ENCODE assay signal across 9 cellular contexts in the genomic region with DNA sequence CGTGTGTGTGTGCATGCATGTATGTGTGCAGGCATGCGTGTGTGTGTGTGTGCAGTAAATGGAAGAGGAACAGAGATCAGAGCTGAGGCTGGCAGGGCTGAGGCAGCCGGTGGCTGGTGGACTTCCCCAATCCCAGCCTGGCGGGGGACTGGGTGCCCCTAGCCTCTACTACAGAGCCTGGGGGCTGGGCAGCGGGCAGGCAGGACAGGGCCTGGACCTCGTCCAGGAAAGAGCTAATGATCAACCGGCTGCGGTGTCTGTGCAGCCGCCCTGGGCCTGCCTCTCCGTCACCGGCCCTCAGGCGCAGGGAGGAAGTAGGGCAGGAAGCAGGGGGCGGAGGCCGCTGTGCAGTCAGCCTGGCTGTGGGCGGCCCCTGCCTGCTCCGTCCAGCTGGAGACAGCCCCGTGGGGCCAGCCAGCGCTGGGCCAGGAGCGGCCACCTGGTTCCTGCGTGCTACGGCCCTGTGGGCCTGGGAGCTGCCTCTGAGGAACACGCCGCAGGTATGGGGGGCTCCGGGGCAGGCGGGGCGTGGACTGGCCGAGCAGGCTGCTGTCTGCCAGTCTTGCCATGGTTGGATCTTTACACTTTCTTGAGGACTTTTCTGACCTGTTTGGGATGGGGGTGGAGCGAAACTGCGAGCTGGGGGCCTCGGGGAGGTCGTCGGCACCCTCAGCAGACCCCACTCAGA. TPM values are rescaled to one million over a fixed set of nuclear protein-coding genes. Genes with fewer than 3 reads are reported as not detected.
DNase-seq lines count a peak whose midpoint lies in the region; ATAC-seq and TF ChIP-seq lines count a peak whose summit lies in the region.
"Had no signal": no experiment of that assay in that cellular context is flagged by ENCODE, and none has a peak within 500 bp of the region (broad histone marks: within the 10 kb centered on the region; RNA-seq: fewer than 3 reads in every experiment).

A gene (plus strand): TSS at position 385 of the 688 bp plus-strand sequence. CDS start 5,905 bp downstream, outside the sequence.

- H2BK15ac ChIP-seq in neuronal stem cell (ENCODE audit: low read length) = peak within 1 kb of the TSS; percentile 93

- H3K4me2 ChIP-seq in neuronal stem cell (ENCODE audit: insufficient read depth, low read length, poor library complexity, severe bottlenecking) = no peak within 1 kb of the TSS

- TF ChIP-seq POLR2A in suprapubic skin (IDR thresholded peaks at IDR 0.05) = peak in 1 of 2 donors; percentile 60

- peak within 1 kb of the TSS; percentile 90 for H2AK5ac ChIP-seq in neuronal stem cell (ENCODE audit: low read depth, low read length)

- H3K4me3 ChIP-seq in Panc1 (ENCODE audit: low read depth in 2 of 2, low read length in 2 of 2) = peak within 1 kb of the TSS; percentile 22 to 41
- H3K4me3 ChIP-seq in neuronal stem cell (ENCODE audit: low read length in 2 of 2) = peak within 1 kb of the TSS in 1 of 2 donors; percentile 5
- H3K4me3 ChIP-seq in suprapubic skin = peak within 1 kb of the TSS; percentile 48
- H3K4me3 ChIP-seq: SK-N-MC had no signal

- no peaks in the 10 kb centered on the region for H3K27me3 ChIP-seq in Panc1 (ENCODE audit: control insufficient read depth, insufficient read depth, low read length)
- H3K27me3 ChIP-seq in neuronal stem cell (ENCODE audit: control insufficient read depth in 3 of 3, insufficient read depth in 3 of 3, low read depth in 1 of 3, low read length in 3 of 3) = peaks cover 0 to 6% (median 0%) of the 10 kb centered on the region in 3 experiments
- H3K27me3 ChIP-seq in suprapubic skin = no peaks in the 10 kb centered on the region

- BruUV-seq in Panc1 (replicated peaks; lab: Mats Ljungman, UMichigan) = no TSS peak

- peak within 1 kb of the TSS; percentile 97 for H4K8ac ChIP-seq in neuronal stem cell (ENCODE audit: low read depth, low read length)

- H3K4me1 ChIP-seq in Panc1 (ENCODE audit: control insufficient read depth, insufficient read depth, low read length) (peaks cover 12% of the 10 kb centered on the region), neuronal stem cell (ENCODE audit: control insufficient read depth in 2 of 2, insufficient read depth in 1 of 2, low read depth in 1 of 2, low read length in 2 of 2) (peaks cover 7 to 22% of the 10 kb centered on the region in 2 donors), suprapubic skin (peaks cover 60% of the 10 kb centered on the region)

- peak within 1 kb of the TSS; percentile 82 for H4K91ac ChIP-seq in neuronal stem cell (ENCODE audit: low read depth, low read length, poor library complexity)

- peak within 1 kb of the TSS; percentile 86 for H3K14ac ChIP-seq in neuronal stem cell (ENCODE audit: low read length)

- peak within 1 kb of the TSS; percentile 70 for H3K18ac ChIP-seq in neuronal stem cell (ENCODE audit: low read length)

- H3K36me3 ChIP-seq in Panc1 (ENCODE audit: control insufficient read depth, insufficient read depth, low read length) = no peaks in the 10 kb centered on the region
- H3K36me3 ChIP-seq in neuronal stem cell (replicated peaks in 1 of 2; ENCODE audit: control insufficient read depth in 2 of 2, insufficient read depth in 2 of 2, low read length in 2 of 2) = no peaks in the 10 kb centered on the region
- H3K36me3 ChIP-seq in suprapubic skin = no peaks in the 10 kb centered on the region

- in situ Hi-C loops in Panc1 (cut with HindIII; ENCODE audit: low pct_unique_long_range_greater_than_20kb, low sequenced_read_pairs) = no loop called here

- POLR2A ChIA-PET in Panc1 (lab: Charles Lee) = no interaction called here

- ATAC-seq in GM19023 (IDR thresholded peaks at IDR 0.05; ENCODE audit: unreplicated experiment) = peak; percentile 80
- peak; percentile 78 for ATAC-seq in HG03159 (IDR thresholded peaks at IDR 0.05; ENCODE audit: unreplicated experiment)
- peak; percentile 88 for ATAC-seq in Panc1

- peak within 1 kb of the TSS; percentile 94 for H2AFZ ChIP-seq in neuronal stem cell (ENCODE audit: low read length)

- TF ChIP-seq EP300 in suprapubic skin (IDR thresholded peaks at IDR 0.05) = no peak

- intact Hi-C loops in Panc1 (cut with micrococcal nuclease; ENCODE audit: unreplicated experiment) = no loop called here

- H3K79me1 ChIP-seq in neuronal stem cell (ENCODE audit: low read depth, low read length) = peaks cover 1% of the 10 kb centered on the region

- H3K9me3 ChIP-seq in Panc1 (ENCODE audit: control insufficient read depth, insufficient read depth, low read depth, low read length) = no peaks in the 10 kb centered on the region
- no peaks in the 10 kb centered on the region for H3K9me3 ChIP-seq in neuronal stem cell (replicated peaks in 1 of 2; ENCODE audit: control insufficient read depth in 2 of 2, insufficient read depth in 1 of 2, low read depth in 1 of 2, low read length in 2 of 2)
- H3K9me3 ChIP-seq in suprapubic skin = no peaks in the 10 kb centered on the region

- H3K4ac ChIP-seq in neuronal stem cell (ENCODE audit: low read length) = peak within 1 kb of the TSS; percentile 31

- H2BK120ac ChIP-seq in neuronal stem cell (ENCODE audit: low read depth, low read length) = no peak within 1 kb of the TSS

- H3K23ac ChIP-seq in neuronal stem cell (ENCODE audit: low read depth, low read length, poor library complexity) = peak within 1 kb of the TSS; percentile 32

- CTCF ChIA-PET in Panc1 (lab: Charles Lee) = no interaction called here

- H2BK5ac ChIP-seq in neuronal stem cell (ENCODE audit: low read length) = peak within 1 kb of the TSS; percentile 49

- TF ChIP-seq CTCF in Panc1 (IDR thresholded peaks at IDR 0.05) (no peak), suprapubic skin (IDR thresholded peaks at IDR 0.05) (no peak)

- peak within 1 kb of the TSS; percentile 86 for H2BK12ac ChIP-seq in neuronal stem cell (ENCODE audit: low read length)

- DNase-seq in AML-193 (lab: John Stamatoyannopoulos, UW) (peak; percentile 96 to 98), Panc1 (ENCODE audit: low read depth, low spot score) (no peak), fibroblast of the conjunctiva (ENCODE audit: low read depth) (peak; percentile 49), neuronal stem cell (ENCODE audit: low spot score) (no peak), suprapubic skin (ENCODE audit: low spot score in 2 of 2) (peak; percentile 89 to 90)
- DNase-seq in activated T-helper 9 cell treated with anti-CD3 and anti-CD28 coated beads, Interleukin-2, amount 50 U/mL, for 16 hours (ENCODE audit: low read depth) = peak; percentile 42

- H3K27ac ChIP-seq in Panc1 (ENCODE audit: low read length) (peak within 1 kb of the TSS; percentile 17; the same call in 1 of the 2 replicates), neuronal stem cell (replicated peaks; ENCODE audit: low read length) (no peak within 1 kb of the TSS), suprapubic skin (peak within 1 kb of the TSS; percentile 65)
- H3K27ac ChIP-seq: SK-N-MC had no signal

- peak within 1 kb of the TSS; percentile 86 for H3K9ac ChIP-seq in neuronal stem cell (ENCODE audit: low read depth, low read length, poor library complexity)

- WGBS in neuronal stem cell (ENCODE audit: extremely low coverage in 2 of 2, insufficient read length in 2 of 2, insufficient replicate concordance in 1 of 2), 2 donors = no CpG with 5 or more reads among the region's 32 CpGs
- 0% methylated on average over 4 of the region's 32 CpGs for WGBS in suprapubic skin

RNA-seq across cellular contexts. Expression of the gene that starts here (rescaled TPM):
- 4.5 TPM for total RNA-seq in Panc1 (2021; ENCODE audit: unreplicated experiment)
- polyA plus RNA-seq in Panc1 (2012; ENCODE audit: insufficient read length) = 2.2 TPM
- polyA plus RNA-seq in neuronal stem cell (2013, experiment 1 of 2) = 0.13 TPM
- polyA plus RNA-seq in neuronal stem cell (2013, experiment 2 of 2) = 0.08 TPM
- total RNA-seq in suprapubic skin = 10 to 100 TPM in 2 of 4 donors, 1 to 10 TPM in 2; 6.3 to 15.1 (median 9.9) TPM

Comparison
In these comparisons a context has a peak if more than half of its experiments do, and no peak if none do; other contexts are left out.
1. DNase-seq: peak in AML-193 (2 of 2), activated T-helper 9 cell treated with anti-CD3 and anti-CD28 coated beads, Interleukin-2, amount 50 U/mL, for 16 hours (single experiment), fibroblast of the conjunctiva (single experiment) and suprapubic skin (2 of 2); none in Panc1 (single experiment) and neuronal stem cell (single experiment).
2. Peak in every context shown above with its lines, with median percentiles within 50 percentile points of each other: ATAC-seq.